ENCODE assay signal across 8 cellular contexts in the genomic region with DNA sequence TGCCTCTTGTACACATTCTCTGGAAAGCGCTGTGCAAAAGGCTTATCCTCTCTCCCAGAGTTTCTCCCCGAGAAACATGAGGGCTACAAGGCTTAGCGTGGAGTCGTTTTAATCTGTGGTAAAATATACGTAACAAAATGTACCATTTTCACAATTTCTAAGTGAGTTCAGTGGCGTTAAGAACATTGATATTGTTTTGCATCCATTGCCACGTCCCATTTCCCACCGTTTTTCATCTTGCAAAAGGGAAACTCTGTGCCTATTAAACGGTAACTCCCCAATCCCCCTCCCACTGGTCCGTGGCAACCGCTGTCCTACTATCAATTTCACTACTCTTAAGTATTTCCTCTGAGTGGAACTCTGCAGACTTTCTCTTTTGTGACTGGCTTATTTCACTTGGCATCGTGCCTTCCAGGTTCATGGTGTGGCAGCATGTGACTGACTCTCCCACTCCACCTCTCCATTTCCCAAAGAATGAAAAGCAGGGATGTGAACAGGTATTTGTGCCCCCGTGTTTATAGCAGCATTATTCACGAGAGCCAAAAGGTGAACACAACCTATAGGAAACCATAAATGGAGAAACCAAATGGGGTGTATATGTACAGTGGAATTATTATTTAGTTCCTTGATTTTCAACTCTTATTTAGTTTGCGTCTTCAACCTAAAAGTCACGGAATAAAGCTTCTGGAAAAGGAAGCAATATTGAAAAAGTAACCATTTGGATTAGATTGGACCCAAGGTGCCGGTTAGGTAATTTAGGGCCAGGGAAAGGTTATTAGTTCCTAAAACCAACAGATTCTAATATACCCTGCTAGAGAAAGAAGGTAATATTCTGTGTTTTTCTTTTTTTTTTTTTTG. TPM values are rescaled to one million over a fixed set of nuclear protein-coding genes. Genes with fewer than 3 reads are reported as not detected.
A peak's percentile ranks its signal among the peaks of the same experiment; 100 is the strongest.
DNase-seq lines count a peak whose midpoint lies in the region; ATAC-seq, FAIRE-seq and TF ChIP-seq lines count a peak whose summit lies in the region.

No MANE protein-coding gene starts in this region.

- FAIRE-seq in pancreas (lab: Jason Lieb, UNC), result no peak

- peak; percentile 47 for DNase-seq in BE2C
- DNase-seq in HCEC 1CT, result peak; percentile 53
- peak; percentile 38 to 53 for DNase-seq in NCI-H526 (lab: John Stamatoyannopoulos, UW)
- DNase-seq in fibroblast of the aortic adventitia (ENCODE audit: low read depth), result peak; percentile 72
- peak in 4 of 6 donors; percentile 49 to 61 (median 58) for DNase-seq in pancreas
- no peak for DNase-seq in OCI-M2 (lab: John Stamatoyannopoulos, UW; ENCODE audit: unreplicated experiment)
- DNase-seq in islet precursor cell, result no peak

- peak overlapping the region; percentile 87 to 92 (median 92) for H3K27ac ChIP-seq in pancreas

- no peaks in the 10 kb centered on the region for H3K36me3 Mint-ChIP-seq in activated T-helper 17 cell treated with anti-CD3 and anti-CD28 coated beads, Interleukin-2, amount 50 U/mL, for 72 hours (ENCODE audit: low read depth)

- H3K27ac Mint-ChIP-seq in activated T-helper 17 cell treated with anti-CD3 and anti-CD28 coated beads, Interleukin-2, amount 50 U/mL, for 72 hours, result peak overlapping the region; percentile 96

- H3K4me1 Mint-ChIP-seq in activated T-helper 17 cell treated with anti-CD3 and anti-CD28 coated beads, Interleukin-2, amount 50 U/mL, for 72 hours, result peaks cover 18% of the 10 kb centered on the region

- H3K4me3 ChIP-seq in BE2C (ENCODE audit: low read depth, low read length) (peak overlapping the region; percentile 93), fibroblast of the aortic adventitia (ENCODE audit: low read depth, low read length) (peak overlapping the region; percentile 97), pancreas (peak overlapping the region; percentile 75 to 79 (median 76))

- no peaks in the 10 kb centered on the region for H3K36me3 ChIP-seq in BE2C
- H3K36me3 ChIP-seq in pancreas, result no peaks in the 10 kb centered on the region

- H3K27me3 Mint-ChIP-seq in activated T-helper 17 cell treated with anti-CD3 and anti-CD28 coated beads, Interleukin-2, amount 50 U/mL, for 72 hours, result no peaks in the 10 kb centered on the region

- H3K9me3 ChIP-seq in BE2C (no peaks in the 10 kb centered on the region), pancreas (no peaks in the 10 kb centered on the region)

- WGBS in pancreas, 2 donors, result 17% methylated on average over 17 of the region's 17 CpGs

- H3K4me1 ChIP-seq in BE2C (peaks cover 3% of the 10 kb centered on the region), pancreas (peaks cover 3 to 14% (median 13%) of the 10 kb centered on the region in 3 donors)

- no peaks in the 10 kb centered on the region for H3K9me3 Mint-ChIP-seq in activated T-helper 17 cell treated with anti-CD3 and anti-CD28 coated beads, Interleukin-2, amount 50 U/mL, for 72 hours

- ATAC-seq in activated T-helper 17 cell treated with anti-CD3 and anti-CD28 coated beads, Interleukin-2, amount 50 U/mL, for 72 hours (replicated peaks), result peak; percentile 30
- ATAC-seq in pancreas, result peak; percentile 10 to 22 (median 12)

- H3K4me3 Mint-ChIP-seq in activated T-helper 17 cell treated with anti-CD3 and anti-CD28 coated beads, Interleukin-2, amount 50 U/mL, for 72 hours, result peak overlapping the region; percentile 84

- intact Hi-C loops in pancreas (cut with DNase I), result no loop called here

- H3K27me3 ChIP-seq in BE2C (no peaks in the 10 kb centered on the region), pancreas (no peaks in the 10 kb centered on the region)

- TF ChIP-seq CTCF in BE2C (IDR thresholded peaks at IDR 0.05; ENCODE audit: low read depth, low read length) (no peak), fibroblast of the aortic adventitia (IDR thresholded peaks at IDR 0.05; ENCODE audit: insufficient read depth, low read length) (no peak), pancreas (IDR thresholded peaks at IDR 0.05) (no peak)

RNA-seq across cellular contexts. Expression of gene USP32, which starts 1.1 kb away (rescaled TPM):
- polyA plus RNA-seq in BE2C (2012; ENCODE audit: insufficient read depth, insufficient read length, low read depth), result 22.5 TPM
- total RNA-seq in activated T-helper 17 cell treated with anti-CD3 and anti-CD28 coated beads, Interleukin-2, amount 50 U/mL, for 72 hours, result 10 to 100 TPM; 32.7 to 42.2 TPM
- 59.1 and 73.2 TPM in 2 replicates for total RNA-seq in fibroblast of the aortic adventitia (ENCODE audit: low replicate concordance)
- 10 to 100 TPM; 14.1 to 25.5 (median 16.2) TPM for total RNA-seq in pancreas
- 1 to 10 TPM; 7.7 to 9.5 TPM for polyA plus RNA-seq in pancreas

RNA-seq across cellular contexts. Expression of gene CHCT1, which starts 29.2 kb away (rescaled TPM):
- not detected for polyA plus RNA-seq in BE2C (2012; ENCODE audit: insufficient read depth, insufficient read length, low read depth)
- total RNA-seq in activated T-helper 17 cell treated with anti-CD3 and anti-CD28 coated beads, Interleukin-2, amount 50 U/mL, for 72 hours, result not detected
- total RNA-seq in fibroblast of the aortic adventitia (ENCODE audit: low replicate concordance) (not detected in 2 replicates), pancreas (not detected)
- under 1 TPM in 1 of 2 donors, not detected in 1; 0.14 TPM for polyA plus RNA-seq in pancreas

Comparison
In these comparisons a context has a peak if more than half of its experiments do, and no peak if none do; other contexts are left out.
1. DNase-seq: peak in BE2C (single experiment), HCEC 1CT (single experiment), NCI-H526 (2 of 2), fibroblast of the aortic adventitia (single experiment) and pancreas (4 of 6); none in OCI-M2 (single experiment) and islet precursor cell (single experiment).
2. Peak in every context shown above with its lines, with median percentiles within 50 percentile points of each other: H3K4me3 ChIP-seq.